Comparison of ENCODE assay signal across 10 cellular contexts in genomic region chr10:490891-491571, GRCh38.
DNase-seq lines count a peak whose midpoint lies in the region; TF ChIP-seq lines count a peak whose summit lies in the region.
"Had no signal": no experiment of that assay in that cellular context is flagged by ENCODE, and none has a peak within 500 bp of the region (broad histone marks: within the 10 kb centered on the region; RNA-seq: fewer than 3 reads in every experiment).

No MANE protein-coding gene starts in this region.

- H3K4me3 Mint-ChIP-seq in mesothelial cell of epicardium, result no peak overlapping the region
- H3K4me3 Mint-ChIP-seq: endodermal cell had no signal

- no peaks in the 10 kb centered on the region for H3K79me2 ChIP-seq in Karpas-422 (ENCODE audit: low read length)

- H3K9me3 ChIP-seq in SK-N-MC (ENCODE audit: low read depth, low read length) (no peaks in the 10 kb centered on the region), testis (no peaks in the 10 kb centered on the region), Karpas-422 (ENCODE audit: low read length) (no peaks in the 10 kb centered on the region)

- no peak for TF ChIP-seq POLR2A in testis (IDR thresholded peaks at IDR 0.05)

- no peak overlapping the region for H3K27ac ChIP-seq in SK-N-MC
- peak overlapping the region; percentile 11 to 39 for H3K27ac ChIP-seq in testis
- no peak overlapping the region for H3K27ac ChIP-seq in Karpas-422 (ENCODE audit: low read length)

- no peaks in the 10 kb centered on the region for H3K9me2 ChIP-seq in Karpas-422 (replicated peaks; ENCODE audit: insufficient read depth, low read length)

- intact Hi-C loops in testis (cut with DNase I; ENCODE audit: low total_unique reads), result no loop called here

- H3K4me1 ChIP-seq in testis, result peaks cover 8% of the 10 kb centered on the region
- no peaks in the 10 kb centered on the region for H3K4me1 ChIP-seq in Karpas-422 (ENCODE audit: low read length)

- no peak overlapping the region for H3K4me2 ChIP-seq in Karpas-422 (ENCODE audit: low read depth, low read length, poor library complexity, severe bottlenecking)

- H3K9me3 Mint-ChIP-seq in mesothelial cell of epicardium, result no peaks in the 10 kb centered on the region
- H3K9me3 Mint-ChIP-seq: endodermal cell had no signal

- H3K36me3 ChIP-seq in SK-N-MC (ENCODE audit: insufficient read depth, low read length) (no peaks in the 10 kb centered on the region), testis (ENCODE audit: low read depth, missing control alignments) (no peaks in the 10 kb centered on the region), Karpas-422 (ENCODE audit: insufficient read depth, low read length) (no peaks in the 10 kb centered on the region)

- no peak for TF ChIP-seq CTCF in fibroblast of pulmonary artery (IDR thresholded peaks at IDR 0.05; ENCODE audit: low read length, missing control alignments)
- no peak for TF ChIP-seq CTCF in mesothelial cell of epicardium (IDR thresholded peaks at IDR 0.05; ENCODE audit: unreplicated experiment)
- no peak for TF ChIP-seq CTCF in testis (IDR thresholded peaks at IDR 0.05)

- no peaks in the 10 kb centered on the region for H3K27me3 ChIP-seq in testis
- no peaks in the 10 kb centered on the region for H3K27me3 ChIP-seq in Karpas-422 (ENCODE audit: low read length)

- no peaks in the 10 kb centered on the region for H3K27me3 Mint-ChIP-seq in mesothelial cell of epicardium (ENCODE audit: low read depth)

- WGBS in testis, 2 donors, result 36 to 50% methylated on average over 23 of the region's 23 CpGs

- H3K9ac ChIP-seq in SK-N-MC (ENCODE audit: insufficient read length) (no peak overlapping the region), Karpas-422 (ENCODE audit: low read length) (no peak overlapping the region)

- H3K27ac Mint-ChIP-seq in mesothelial cell of epicardium, result peak overlapping the region; percentile 27
- H3K27ac Mint-ChIP-seq: endodermal cell had no signal

- in situ Hi-C loops in KBM-7 (cut with MboI; ENCODE audit: low pct_unique_long_range_greater_than_20kb, low sequenced_read_pairs), result no loop called here

- DNase-seq in SK-N-MC (ENCODE audit: low read depth, low spot score) (no peak), fibroblast of pulmonary artery (ENCODE audit: low read depth) (peak; percentile 65), mesothelial cell of epicardium (ENCODE audit: low spot score in 2 of 2, unreplicated experiment in 2 of 2) (no peak), testis (no peak), KBM-7 (no peak), Karpas-422 (no peak)
- no peak for DNase-seq in activated CD4-positive, alpha-beta T cell treated with anti-CD3 and anti-CD28 coated beads for 48 hours
- DNase-seq in effector CD4-positive, alpha-beta T cell, result no peak
- DNase-seq: endodermal cell; stimulated activated CD8-positive, alpha-beta memory T cell treated with anti-CD3 and anti-CD28 coated beads, Interleukin-4, amount 100 ng/mL, for 48 hours had no signal

- H3K4me1 Mint-ChIP-seq in mesothelial cell of epicardium, result peaks cover 37% of the 10 kb centered on the region

- peaks cover 3% of the 10 kb centered on the region for H3K36me3 Mint-ChIP-seq in mesothelial cell of epicardium

- H2AFZ ChIP-seq in Karpas-422 (ENCODE audit: low read length), result no peak overlapping the region

- 0 out of 2 replicates have a peak overlapping the region, but pooled peaks have one; percentile 9 for H3K4me3 ChIP-seq in SK-N-MC
- no peak overlapping the region for H3K4me3 ChIP-seq in fibroblast of pulmonary artery (replicated peaks; ENCODE audit: low read depth, low read length)
- H3K4me3 ChIP-seq in testis, result no peak overlapping the region
- no peak overlapping the region for H3K4me3 ChIP-seq in Karpas-422 (ENCODE audit: low read length)

- H4K20me1 ChIP-seq in Karpas-422 (ENCODE audit: insufficient read depth, low read depth, low read length), result no peaks in the 10 kb centered on the region

Comparison
In these comparisons a context has a peak if more than half of its experiments do, and no peak if none do; other contexts are left out.
1. H3K27ac ChIP-seq: peak in testis (2 of 2); none in SK-N-MC (single experiment) and Karpas-422 (single experiment).